In the genomic region with DNA sequence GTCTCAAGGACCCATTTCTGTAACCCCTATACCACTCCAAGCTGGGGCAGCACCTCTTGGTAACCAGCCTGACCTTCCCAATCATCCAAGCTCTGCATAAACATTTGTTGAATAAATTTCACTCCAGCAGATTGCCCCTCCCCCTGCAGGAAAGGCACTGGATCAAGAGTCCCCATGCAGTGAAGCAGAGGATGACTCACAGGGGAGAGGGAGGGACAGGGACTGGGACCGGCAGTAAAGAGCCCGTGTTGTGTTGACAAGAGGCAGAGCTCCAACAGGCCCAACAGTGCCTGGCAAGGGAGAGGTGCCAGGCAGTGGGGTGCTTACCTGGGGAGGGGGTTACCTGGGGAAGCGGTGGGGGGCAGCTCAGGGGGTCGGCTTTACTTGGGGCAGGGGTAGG, we compare ENCODE assay signal across 8 cellular contexts.
A peak's percentile ranks its signal among the peaks of the same experiment; 100 is the strongest.
DNase-seq lines count a peak whose midpoint lies in the region; TF ChIP-seq lines count a peak whose summit lies in the region.

No MANE protein-coding gene starts in this region.

- TF ChIP-seq CTCF in 22Rv1 (IDR thresholded peaks at IDR 0.05) (no peak), astrocyte of the spinal cord (IDR thresholded peaks at IDR 0.05; ENCODE audit: low read depth, low read length) (no peak)

- H3K4me3 ChIP-seq in astrocyte of the spinal cord (ENCODE audit: low read depth, low read length) = no peak overlapping the region

- DNase-seq in HuH-7.5 (ENCODE audit: low spot score) (peak; percentile 32), astrocyte of the spinal cord (ENCODE audit: low read depth, low spot score) (peak; percentile 63), iPS-NIHi7 (ENCODE audit: extremely low spot score) (peak; percentile 80), superior temporal gyrus (ENCODE audit: extremely low spot score) (peak; percentile 73), NCI-H1105 treated with DMSO at 0.1 percent for 48 hours (lab: John Stamatoyannopoulos, UW) (no peak), RPMI8226 (no peak), NCI-H1092 treated with DMSO at 0.1 percent for 48 hours (lab: John Stamatoyannopoulos, UW) (no peak)

- in situ Hi-C loops in astrocyte of the spinal cord (cut with HindIII; ENCODE audit: low sequenced_read_pairs) = no loop called here

- peak overlapping the region; percentile 51 for H3K27ac ChIP-seq in 22Rv1

Comparison
In these comparisons a context has a peak if more than half of its experiments do, and no peak if none do; other contexts are left out.
1. DNase-seq: peak in HuH-7.5 (single experiment), astrocyte of the spinal cord (single experiment), iPS-NIHi7 (single experiment) and superior temporal gyrus (single experiment); none in NCI-H1105 treated with DMSO at 0.1 percent for 48 hours (single experiment), RPMI8226 (single experiment) and NCI-H1092 treated with DMSO at 0.1 percent for 48 hours (single experiment).